Comparison of ENCODE assay signal across 1 cellular context in the genomic region with DNA sequence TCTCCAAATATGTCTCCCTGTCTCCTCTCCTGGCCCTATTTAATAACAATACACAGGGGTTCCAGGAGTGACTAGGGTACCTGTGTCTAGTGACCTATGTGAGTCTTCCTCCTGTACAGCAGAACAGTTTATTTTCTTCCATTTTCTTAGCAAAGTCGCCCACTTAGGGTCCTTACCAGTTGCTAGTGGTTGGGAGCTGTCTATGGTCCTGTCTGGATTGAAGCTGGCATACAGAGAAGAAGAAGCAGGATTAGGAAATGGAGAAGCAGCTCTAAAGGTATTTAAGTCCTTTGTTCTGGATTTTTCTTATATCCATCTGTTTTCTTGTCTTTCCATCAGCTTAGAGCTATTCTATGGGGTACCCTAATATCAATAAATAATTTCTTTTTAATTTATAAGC.
TF ChIP-seq lines count a peak whose summit lies in the region.

No MANE protein-coding gene starts in this region.

TF ChIP-seq in GM23338, 12 proteins besides CTCF, POLR2A, EP300 and RAD21 (continued from another document):
- TF ChIP-seq, protein P1, sequence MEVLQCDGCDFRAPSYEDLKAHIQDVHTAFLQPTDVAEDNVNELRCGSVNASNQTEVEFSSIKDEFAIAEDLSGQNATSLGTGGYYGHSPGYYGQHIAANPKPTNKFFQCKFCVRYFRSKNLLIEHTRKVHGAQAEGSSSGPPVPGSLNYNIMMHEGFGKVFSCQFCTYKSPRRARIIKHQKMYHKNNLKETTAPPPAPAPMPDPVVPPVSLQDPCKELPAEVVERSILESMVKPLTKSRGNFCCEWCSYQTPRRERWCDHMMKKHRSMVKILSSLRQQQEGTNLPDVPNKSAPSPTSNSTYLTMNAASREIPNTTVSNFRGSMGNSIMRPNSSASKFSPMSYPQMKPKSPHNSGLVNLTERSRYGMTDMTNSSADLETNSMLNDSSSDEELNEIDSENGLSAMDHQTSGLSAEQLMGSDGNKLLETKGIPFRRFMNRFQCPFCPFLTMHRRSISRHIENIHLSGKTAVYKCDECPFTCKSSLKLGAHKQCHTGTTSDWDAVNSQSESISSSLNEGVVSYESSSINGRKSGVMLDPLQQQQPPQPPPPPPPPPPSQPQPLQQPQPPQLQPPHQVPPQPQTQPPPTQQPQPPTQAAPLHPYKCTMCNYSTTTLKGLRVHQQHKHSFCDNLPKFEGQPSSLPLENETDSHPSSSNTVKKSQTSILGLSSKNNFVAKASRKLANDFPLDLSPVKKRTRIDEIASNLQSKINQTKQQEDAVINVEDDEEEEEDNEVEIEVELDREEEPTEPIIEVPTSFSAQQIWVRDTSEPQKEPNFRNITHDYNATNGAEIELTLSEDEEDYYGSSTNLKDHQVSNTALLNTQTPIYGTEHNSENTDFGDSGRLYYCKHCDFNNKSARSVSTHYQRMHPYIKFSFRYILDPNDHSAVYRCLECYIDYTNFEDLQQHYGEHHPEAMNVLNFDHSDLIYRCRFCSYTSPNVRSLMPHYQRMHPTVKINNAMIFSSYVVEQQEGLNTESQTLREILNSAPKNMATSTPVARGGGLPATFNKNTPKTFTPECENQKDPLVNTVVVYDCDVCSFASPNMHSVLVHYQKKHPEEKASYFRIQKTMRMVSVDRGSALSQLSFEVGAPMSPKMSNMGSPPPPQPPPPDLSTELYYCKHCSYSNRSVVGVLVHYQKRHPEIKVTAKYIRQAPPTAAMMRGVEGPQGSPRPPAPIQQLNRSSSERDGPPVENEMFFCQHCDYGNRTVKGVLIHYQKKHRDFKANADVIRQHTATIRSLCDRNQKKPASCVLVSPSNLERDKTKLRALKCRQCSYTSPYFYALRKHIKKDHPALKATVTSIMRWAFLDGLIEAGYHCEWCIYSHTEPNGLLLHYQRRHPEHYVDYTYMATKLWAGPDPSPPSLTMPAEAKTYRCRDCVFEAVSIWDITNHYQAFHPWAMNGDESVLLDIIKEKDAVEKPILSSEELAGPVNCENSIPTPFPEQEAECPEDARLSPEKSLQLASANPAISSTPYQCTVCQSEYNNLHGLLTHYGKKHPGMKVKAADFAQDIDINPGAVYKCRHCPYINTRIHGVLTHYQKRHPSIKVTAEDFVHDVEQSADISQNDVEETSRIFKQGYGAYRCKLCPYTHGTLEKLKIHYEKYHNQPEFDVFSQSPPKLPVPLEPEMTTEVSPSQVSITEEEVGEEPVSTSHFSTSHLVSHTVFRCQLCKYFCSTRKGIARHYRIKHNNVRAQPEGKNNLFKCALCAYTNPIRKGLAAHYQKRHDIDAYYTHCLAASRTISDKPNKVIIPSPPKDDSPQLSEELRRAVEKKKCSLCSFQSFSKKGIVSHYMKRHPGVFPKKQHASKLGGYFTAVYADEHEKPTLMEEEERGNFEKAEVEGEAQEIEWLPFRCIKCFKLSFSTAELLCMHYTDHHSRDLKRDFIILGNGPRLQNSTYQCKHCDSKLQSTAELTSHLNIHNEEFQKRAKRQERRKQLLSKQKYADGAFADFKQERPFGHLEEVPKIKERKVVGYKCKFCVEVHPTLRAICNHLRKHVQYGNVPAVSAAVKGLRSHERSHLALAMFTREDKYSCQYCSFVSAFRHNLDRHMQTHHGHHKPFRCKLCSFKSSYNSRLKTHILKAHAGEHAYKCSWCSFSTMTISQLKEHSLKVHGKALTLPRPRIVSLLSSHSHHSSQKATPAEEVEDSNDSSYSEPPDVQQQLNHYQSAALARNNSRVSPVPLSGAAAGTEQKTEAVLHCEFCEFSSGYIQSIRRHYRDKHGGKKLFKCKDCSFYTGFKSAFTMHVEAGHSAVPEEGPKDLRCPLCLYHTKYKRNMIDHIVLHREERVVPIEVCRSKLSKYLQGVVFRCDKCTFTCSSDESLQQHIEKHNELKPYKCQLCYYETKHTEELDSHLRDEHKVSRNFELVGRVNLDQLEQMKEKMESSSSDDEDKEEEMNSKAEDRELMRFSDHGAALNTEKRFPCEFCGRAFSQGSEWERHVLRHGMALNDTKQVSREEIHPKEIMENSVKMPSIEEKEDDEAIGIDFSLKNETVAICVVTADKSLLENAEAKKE (CRISPR knock-in tag; IDR thresholded peaks at IDR 0.05) = no peak
